22 cellular contexts compared by ENCODE assay signal in the genomic region with DNA sequence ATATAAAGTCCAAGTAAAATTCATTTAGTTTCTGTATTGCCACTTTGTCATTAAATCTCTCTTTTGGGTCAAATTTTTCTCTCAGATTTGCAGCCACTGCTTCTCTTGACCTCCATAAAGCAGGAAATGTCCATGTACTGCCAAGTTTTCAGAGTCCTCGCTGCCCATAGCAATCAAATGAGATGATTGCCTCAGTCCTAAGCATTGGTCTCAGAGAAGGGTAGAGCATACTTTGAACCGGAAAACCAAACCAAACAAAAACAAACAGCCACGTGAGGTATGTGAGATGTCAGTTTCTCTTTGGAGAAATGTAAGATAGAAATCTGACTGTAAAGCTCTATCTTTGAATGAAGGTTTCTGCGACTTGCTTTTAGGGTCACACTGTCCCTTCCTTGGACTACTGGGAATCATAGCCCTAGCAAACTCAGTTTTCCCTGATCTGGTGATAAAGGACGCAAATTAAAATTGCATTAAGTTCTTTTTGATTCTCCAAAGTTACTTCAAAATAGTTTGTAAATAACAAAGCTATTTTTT.
"Had no signal": no experiment of that assay in that cellular context is flagged by ENCODE, and none has a peak within 500 bp of the region (broad histone marks: within the 10 kb centered on the region; RNA-seq: fewer than 3 reads in every experiment).

No MANE protein-coding gene starts in this region.

- ATAC-seq: activated CD4-positive, CD25-positive, alpha-beta regulatory T cell treated with anti-CD3 and anti-CD28 coated beads, Interleukin-2, amount 50 U/mL, for 24 hours; activated T-cell treated with anti-CD3 and anti-CD28 coated beads, Interleukin-2, amount 50 U/mL, for 4 hours; left cardiac atrium; stimulated activated memory B cell treated with anti-CD40 and anti-IgM and Interleukin-4, amounts not matched to agents 10 μg/mL and 1 μg/mL and 100 μg/mL, for 72 hours had no signal

- FAIRE-seq: endothelial cell of umbilical vein had no signal

- H3K36me3 ChIP-seq: adrenal gland, esophagus muscularis mucosa, neutrophil, spleen had no signal

- H3K27ac Mint-ChIP-seq: activated CD4-positive, alpha-beta T cell treated with anti-CD3 and anti-CD28 coated beads, Interleukin-2, amount 10 ng/mL, durations not matched to agents 7 days and 5 days; activated naive CD4-positive, alpha-beta T cell treated with anti-CD3 and anti-CD28 coated beads, Interleukin-2, amount 50 U/mL, for 24 hours; stimulated activated memory B cell treated with anti-CD40 and anti-IgM and Interleukin-4, amounts not matched to agents 10 μg/mL and 1 μg/mL and 100 μg/mL, for 72 hours had no signal

- H3K4me3 ChIP-seq: adrenal gland, esophagus muscularis mucosa, lung, spleen, testis had no signal

- DNase-seq: activated CD4-positive, alpha-beta T cell treated with anti-CD3 and anti-CD28 coated beads, Interleukin-2, amount 10 ng/mL, durations not matched to agents 7 days and 5 days; activated CD8-positive, alpha-beta memory T cell treated with anti-CD3 and anti-CD28 coated beads, Interleukin-2, amount 50 U/mL, for 4 hours; activated effector memory CD4-positive, alpha-beta T cell treated with Interleukin-2 at 50 U/mL for 16 hours; activated T-cell treated with anti-CD3 and anti-CD28 coated beads, Interleukin-2, amount 50 U/mL, for 4 hours; adrenal gland; effector memory CD4-positive, alpha-beta T cell; left cardiac atrium; naive B cell; posterior cingulate gyrus; spleen; stimulated activated CD4-positive, alpha-beta T cell treated with anti-CD3 and anti-CD28 coated beads, Interleukin-4, amount 100 ng/mL, for 4 hours; T-helper 1 cell; T1000; testis had no signal

- H3K27ac ChIP-seq: adrenal gland, esophagus muscularis mucosa, neutrophil, spleen, testis had no signal

- H3K4me3 Mint-ChIP-seq: activated CD4-positive, alpha-beta T cell treated with anti-CD3 and anti-CD28 coated beads, Interleukin-2, amount 10 ng/mL, durations not matched to agents 7 days and 5 days; activated naive CD4-positive, alpha-beta T cell treated with anti-CD3 and anti-CD28 coated beads, Interleukin-2, amount 50 U/mL, for 24 hours; activated T-cell treated with anti-CD3 and anti-CD28 coated beads, Interleukin-2, amount 50 U/mL, for 4 hours; dendritic cell treated with granulocyte-macrophage colony-stimulating factor and Interleukin-4, amounts not matched to agents 40 ng/mL and 50 ng/mL, for 4 days; naive B cell; stimulated activated memory B cell treated with anti-CD40 and anti-IgM and Interleukin-4, amounts not matched to agents 10 μg/mL and 1 μg/mL and 100 μg/mL, for 72 hours had no signal

- H3K9me3 Mint-ChIP-seq: activated CD4-positive, alpha-beta T cell treated with anti-CD3 and anti-CD28 coated beads, Interleukin-2, amount 10 ng/mL, durations not matched to agents 7 days and 5 days; activated naive CD4-positive, alpha-beta T cell treated with anti-CD3 and anti-CD28 coated beads, Interleukin-2, amount 50 U/mL, for 24 hours; activated T-cell treated with anti-CD3 and anti-CD28 coated beads, Interleukin-2, amount 50 U/mL, for 4 hours; dendritic cell treated with granulocyte-macrophage colony-stimulating factor and Interleukin-4, amounts not matched to agents 40 ng/mL and 50 ng/mL, for 4 days; naive B cell; stimulated activated memory B cell treated with anti-CD40 and anti-IgM and Interleukin-4, amounts not matched to agents 10 μg/mL and 1 μg/mL and 100 μg/mL, for 72 hours had no signal

- H3K4me1 Mint-ChIP-seq: activated CD4-positive, alpha-beta T cell treated with anti-CD3 and anti-CD28 coated beads, Interleukin-2, amount 10 ng/mL, durations not matched to agents 7 days and 5 days; activated naive CD4-positive, alpha-beta T cell treated with anti-CD3 and anti-CD28 coated beads, Interleukin-2, amount 50 U/mL, for 24 hours had no signal

- H3K27me3 Mint-ChIP-seq: activated CD4-positive, alpha-beta T cell treated with anti-CD3 and anti-CD28 coated beads, Interleukin-2, amount 10 ng/mL, durations not matched to agents 7 days and 5 days; dendritic cell treated with granulocyte-macrophage colony-stimulating factor and Interleukin-4, amounts not matched to agents 40 ng/mL and 50 ng/mL, for 4 days; naive B cell; stimulated activated memory B cell treated with anti-CD40 and anti-IgM and Interleukin-4, amounts not matched to agents 10 μg/mL and 1 μg/mL and 100 μg/mL, for 72 hours had no signal

- H3K36me3 Mint-ChIP-seq: activated naive CD4-positive, alpha-beta T cell treated with anti-CD3 and anti-CD28 coated beads, Interleukin-2, amount 50 U/mL, for 24 hours; naive B cell; stimulated activated memory B cell treated with anti-CD40 and anti-IgM and Interleukin-4, amounts not matched to agents 10 μg/mL and 1 μg/mL and 100 μg/mL, for 72 hours had no signal

- H3K9me3 ChIP-seq: adrenal gland, esophagus muscularis mucosa, neutrophil, spleen, testis had no signal

- H3K27me3 ChIP-seq: adrenal gland, esophagus muscularis mucosa, neutrophil, spleen, testis had no signal
